ENCODE assay signal across 15 cellular contexts in genomic region chr11:94283678-94284077, GRCh38.
"Had no signal": no experiment of that assay in that cellular context is flagged by ENCODE, and none has a peak within 500 bp of the region (broad histone marks: within the 10 kb centered on the region; RNA-seq: fewer than 3 reads in every experiment).

No MANE protein-coding gene starts in this region.

- H3K27me3 ChIP-seq: gastrocnemius medialis, neural progenitor cell had no signal

- H3K4me3 Mint-ChIP-seq: activated CD4-positive, alpha-beta T cell treated with anti-CD3 and anti-CD28 coated beads, Interleukin-2, amount 10 ng/mL, durations not matched to agents 24 days and 14 days; activated naive CD8-positive, alpha-beta T cell; brain; neural progenitor cell had no signal

- H3K36me3 Mint-ChIP-seq: activated naive CD8-positive, alpha-beta T cell; brain; neural progenitor cell had no signal

- H2AFZ ChIP-seq: neural progenitor cell had no signal

- H3K4me1 ChIP-seq: gastrocnemius medialis, neural progenitor cell had no signal

- H3K4me2 ChIP-seq: neural progenitor cell had no signal

- ATAC-seq: gastrocnemius medialis had no signal

- H3K9ac ChIP-seq: neural progenitor cell had no signal

- H3K27me3 Mint-ChIP-seq: activated CD4-positive, alpha-beta T cell treated with anti-CD3 and anti-CD28 coated beads, Interleukin-2, amount 10 ng/mL, durations not matched to agents 24 days and 14 days; brain had no signal

- H3K27ac ChIP-seq: gastrocnemius medialis, neural progenitor cell had no signal

- H3K4me3 ChIP-seq: gastrocnemius medialis, neural progenitor cell had no signal

- H3K4me1 Mint-ChIP-seq: activated CD4-positive, alpha-beta T cell treated with anti-CD3 and anti-CD28 coated beads, Interleukin-2, amount 10 ng/mL, durations not matched to agents 24 days and 14 days; brain; neural progenitor cell had no signal

- H3K9me3 ChIP-seq: gastrocnemius medialis had no signal

- H3K9me3 Mint-ChIP-seq: activated CD4-positive, alpha-beta T cell treated with anti-CD3 and anti-CD28 coated beads, Interleukin-2, amount 10 ng/mL, durations not matched to agents 24 days and 14 days; brain; neural progenitor cell had no signal

- H3K36me3 ChIP-seq: gastrocnemius medialis, neural progenitor cell had no signal

- DNase-seq: activated CD4-positive, alpha-beta T cell treated with anti-CD3 and anti-CD28 coated beads, Interleukin-2, amount 10 ng/mL, durations not matched to agents 24 days and 14 days; activated CD4-positive, CD25-positive, alpha-beta regulatory T cell; activated gamma-delta T cell treated with Interleukin-2 at 50 U/mL for 16 hours; amygdala; dermis blood vessel endothelial cell; gastrocnemius medialis; left cardiac atrium; stimulated activated CD4-positive, alpha-beta T cell treated with anti-CD3 and anti-CD28 coated beads, Interleukin-2, amount 100 ng/mL, for 48 hours; stimulated activated naive CD4-positive, alpha-beta T cell; substantia nigra; SW 1271; trophoblast cell had no signal

- H3K27ac Mint-ChIP-seq: activated CD4-positive, alpha-beta T cell treated with anti-CD3 and anti-CD28 coated beads, Interleukin-2, amount 10 ng/mL, durations not matched to agents 24 days and 14 days; activated naive CD8-positive, alpha-beta T cell; brain; neural progenitor cell had no signal
